Comparison of ENCODE assay signal across 9 cellular contexts in the genomic region with DNA sequence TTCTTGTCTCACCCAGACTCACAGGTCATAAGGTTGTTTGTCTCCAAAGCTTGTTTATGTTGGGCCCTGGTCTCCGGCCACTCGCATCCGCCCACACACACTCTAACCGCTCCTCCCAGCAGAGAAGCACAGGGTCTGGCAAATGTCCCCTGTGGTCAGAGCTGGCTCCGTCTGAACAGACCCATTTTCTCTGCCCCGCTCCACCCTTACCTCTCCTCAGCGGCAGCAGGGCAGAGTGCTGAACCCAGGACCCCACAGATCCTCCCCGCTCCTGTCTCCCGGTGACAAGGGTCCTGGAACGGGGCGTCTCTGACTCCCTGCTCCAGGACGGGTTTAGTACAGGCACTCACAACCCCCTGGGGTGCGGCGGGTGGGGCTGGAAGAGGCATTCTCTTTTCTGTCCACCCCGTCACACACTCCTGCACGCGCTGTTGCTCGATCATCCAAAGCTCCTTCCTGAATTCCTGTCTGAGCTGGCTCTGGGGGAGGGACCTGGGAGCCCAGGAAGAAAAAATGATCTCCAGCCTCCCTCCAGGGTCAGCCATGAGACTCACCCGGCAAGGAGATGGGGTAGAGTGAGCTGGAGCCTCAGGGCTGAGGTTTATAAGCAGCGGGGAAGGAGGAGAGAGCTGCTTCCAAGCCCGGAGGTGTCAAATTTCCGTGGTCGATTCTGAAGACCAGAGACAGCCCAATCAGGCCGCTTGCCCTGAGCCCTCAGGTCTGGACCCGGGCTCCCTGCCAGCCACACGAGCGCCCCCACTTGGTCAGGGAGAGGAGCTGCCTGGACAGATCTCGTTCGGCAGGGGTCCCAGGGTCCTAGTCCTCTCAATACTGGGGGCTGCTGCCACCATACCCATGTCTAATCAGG. TPM values are rescaled to one million over a fixed set of nuclear protein-coding genes. Genes with fewer than 3 reads are reported as not detected.
A peak's percentile ranks its signal among the peaks of the same experiment; 100 is the strongest.
DNase-seq lines count a peak whose midpoint lies in the region; ATAC-seq and TF ChIP-seq lines count a peak whose summit lies in the region.
"Had no signal": no experiment of that assay in that cellular context is flagged by ENCODE, and none has a peak within 500 bp of the region (broad histone marks: within the 10 kb centered on the region; RNA-seq: fewer than 3 reads in every experiment).

Gene S100A13, minus strand, starts transcription at position 577 of the 868 bp plus-strand sequence. CDS start 1,033 bp downstream, outside the sequence.

- H3K27me3 Mint-ChIP-seq in activated CD4-positive, alpha-beta T cell treated with anti-CD3 and anti-CD28 coated beads, Interleukin-2, amount 10 ng/mL, durations not matched to agents 7 days and 5 days: no peaks in the 10 kb centered on the region

- H3K27ac ChIP-seq in neural cell (ENCODE audit: low read length): no peak within 1 kb of the TSS

- no peaks in the 10 kb centered on the region for H3F3A ChIP-seq in neural cell (ENCODE audit: insufficient read depth, low read length, poor library complexity, severe bottlenecking)

- H3K36me3 ChIP-seq in neural cell (ENCODE audit: insufficient read depth, low read length): no peaks in the 10 kb centered on the region

- H3K27ac Mint-ChIP-seq in activated CD4-positive, alpha-beta T cell treated with anti-CD3 and anti-CD28 coated beads, Interleukin-2, amount 10 ng/mL, durations not matched to agents 7 days and 5 days: no peak within 1 kb of the TSS
- H3K27ac Mint-ChIP-seq: CD4-positive, alpha-beta memory T cell had no signal

- CTCF ChIA-PET in activated CD4-positive, alpha-beta T cell treated with anti-CD3 and anti-CD28 coated beads, Interleukin-2, amount 10 ng/mL, durations not matched to agents 7 days and 5 days (lab: Charles Lee): interaction anchor here (0.6 to 3.6 kb wide), 13 partner anchors 11 to 132 kb away, joined by 3 to 45 read pairs (median 3); partner anchors contain the start of genes S100A14, S100A16 and S100A6

- H3K9me3 Mint-ChIP-seq in activated CD4-positive, alpha-beta T cell treated with anti-CD3 and anti-CD28 coated beads, Interleukin-2, amount 10 ng/mL, durations not matched to agents 7 days and 5 days: no peaks in the 10 kb centered on the region

- peak; percentile 40 for DNase-seq in SKM-1 treated with dmso at 0.1 percent for 144 hours (lab: John Stamatoyannopoulos, UW; ENCODE audit: unreplicated experiment)
- DNase-seq in SKM-1 (lab: John Stamatoyannopoulos, UW; ENCODE audit: unreplicated experiment): no peak
- DNase-seq in NCI-H187 treated with DMSO at 0.1 percent for 48 hours (lab: John Stamatoyannopoulos, UW): peak; percentile 93
- DNase-seq in germinal center (ENCODE audit: low spot score): peak; percentile 37
- DNase-seq in activated CD4-positive, alpha-beta T cell treated with anti-CD3 and anti-CD28 coated beads, Interleukin-2, amount 10 ng/mL, durations not matched to agents 7 days and 5 days: no peak

- no peak for TF ChIP-seq RAD21 in neural cell (conservative IDR thresholded peaks at IDR 0.05)

- H3K27me3 ChIP-seq in neural cell (ENCODE audit: insufficient read depth, low read depth, low read length): no peaks in the 10 kb centered on the region

- TF ChIP-seq CTCF in WI38 (IDR thresholded peaks at IDR 0.05; ENCODE audit: low read depth, low read length) (peak; percentile 79), neural cell (IDR thresholded peaks at IDR 0.05; ENCODE audit: poor library complexity, severe bottlenecking) (peak; percentile 41)

- TF ChIP-seq EP300 in neural cell (conservative IDR thresholded peaks at IDR 0.05; ENCODE audit: poor library complexity, severe bottlenecking): no peak

- POLR2A ChIA-PET in activated CD4-positive, alpha-beta T cell treated with anti-CD3 and anti-CD28 coated beads, Interleukin-2, amount 10 ng/mL, durations not matched to agents 7 days and 5 days (lab: Charles Lee): no interaction called here

- peaks cover 2% of the 10 kb centered on the region for H3K36me3 Mint-ChIP-seq in activated CD4-positive, alpha-beta T cell treated with anti-CD3 and anti-CD28 coated beads, Interleukin-2, amount 10 ng/mL, durations not matched to agents 7 days and 5 days (ENCODE audit: low read depth)
- H3K36me3 Mint-ChIP-seq: CD4-positive, alpha-beta memory T cell had no signal

- H3K4me3 Mint-ChIP-seq in activated CD4-positive, alpha-beta T cell treated with anti-CD3 and anti-CD28 coated beads, Interleukin-2, amount 10 ng/mL, durations not matched to agents 7 days and 5 days: no peak within 1 kb of the TSS

- H3K79me2 ChIP-seq in neural cell (replicated peaks; ENCODE audit: insufficient read depth, low read length): no peaks in the 10 kb centered on the region

- no peak for ATAC-seq in GM19324 (IDR thresholded peaks at IDR 0.05; ENCODE audit: low FRiP score, unreplicated experiment)

- no peak within 1 kb of the TSS for H3K9ac ChIP-seq in neural cell (ENCODE audit: low read length)

- H3K9me2 ChIP-seq in neural cell (ENCODE audit: insufficient read depth, low read length): no peaks in the 10 kb centered on the region

- H3K4me3 ChIP-seq in WI38 (ENCODE audit: low read depth, low read length): peak within 1 kb of the TSS; percentile 71
- H3K4me3 ChIP-seq in neural cell (ENCODE audit: low read length): no peak within 1 kb of the TSS

- H2AFZ ChIP-seq in neural cell (ENCODE audit: low read depth, low read length): peak within 1 kb of the TSS; percentile 43

- H3K4me2 ChIP-seq in neural cell (ENCODE audit: low read length): no peak within 1 kb of the TSS

- H4K20me1 ChIP-seq in neural cell (ENCODE audit: insufficient read depth): no peaks in the 10 kb centered on the region

- peaks cover 7% of the 10 kb centered on the region for H3K4me1 Mint-ChIP-seq in activated CD4-positive, alpha-beta T cell treated with anti-CD3 and anti-CD28 coated beads, Interleukin-2, amount 10 ng/mL, durations not matched to agents 7 days and 5 days

- no peaks in the 10 kb centered on the region for H3K9me3 ChIP-seq in neural cell (ENCODE audit: low read length)

TF ChIP-seq in neural cell, 6 proteins besides CTCF, POLR2A, EP300 and RAD21:
- TF ChIP-seq TAF1 (IDR thresholded peaks at IDR 0.05; ENCODE audit: low read depth): no peak
- no peak for TF ChIP-seq EZH2 (IDR thresholded peaks at IDR 0.05; ENCODE audit: borderline replicate concordance, insufficient read depth, low read length, poor library complexity, severe bottlenecking)
- TF ChIP-seq POLR2AphosphoS5 (IDR thresholded peaks at IDR 0.05): no peak
- no peak for TF ChIP-seq MXI1 (conservative IDR thresholded peaks at IDR 0.05; ENCODE audit: poor library complexity, severe bottlenecking)
- no peak for TF ChIP-seq REST (IDR thresholded peaks at IDR 0.05; ENCODE audit: borderline replicate concordance)
- no peak for TF ChIP-seq SMC3 (conservative IDR thresholded peaks at IDR 0.05; ENCODE audit: poor library complexity)

RNA-seq across cellular contexts. Expression of gene S100A13, which starts in this region (rescaled TPM):
- polyA plus RNA-seq in neural cell: 2.0 and 2.1 TPM in 2 replicates
- 1.5 TPM in 1 of 2 replicates, not detected in the other for polyA minus RNA-seq in neural cell
- 1 to 10 TPM; 3.9 to 4.2 TPM for total RNA-seq in activated CD4-positive, alpha-beta T cell treated with anti-CD3 and anti-CD28 coated beads, Interleukin-2, amount 10 ng/mL, durations not matched to agents 7 days and 5 days

Comparison
In these comparisons a context has a peak if more than half of its experiments do, and no peak if none do; other contexts are left out.
1. DNase-seq: peak in SKM-1 treated with dmso at 0.1 percent for 144 hours (single experiment), NCI-H187 treated with DMSO at 0.1 percent for 48 hours (single experiment) and germinal center (single experiment); none in SKM-1 (single experiment) and activated CD4-positive, alpha-beta T cell treated with anti-CD3 and anti-CD28 coated beads, Interleukin-2, amount 10 ng/mL, durations not matched to agents 7 days and 5 days (single experiment).